ENCODE assay signal across 8 cellular contexts in genomic region chr7:34823650-34824258, GRCh38.
DNase-seq lines count a peak whose midpoint lies in the region; ATAC-seq and TF ChIP-seq lines count a peak whose summit lies in the region.

No MANE protein-coding gene starts in this region.

- ATAC-seq in GM18519 (IDR thresholded peaks at IDR 0.05; ENCODE audit: low FRiP score, unreplicated experiment) (peak; percentile 82), HG03095 (IDR thresholded peaks at IDR 0.05; ENCODE audit: unreplicated experiment) (peak; percentile 92), omental fat pad (ENCODE audit: low FRiP score) (no peak)

- peak; percentile 18 to 23 for DNase-seq in AML-193 (lab: John Stamatoyannopoulos, UW)
- DNase-seq in NCI-H748 (lab: John Stamatoyannopoulos, UW; ENCODE audit: unreplicated experiment) = peak; percentile 32
- peak; percentile 37 for DNase-seq in activated T-cell treated with anti-CD3 and anti-CD28 coated beads for 24 hours (ENCODE audit: low read depth)
- peak; percentile 9 for DNase-seq in fibroblast of gingiva (ENCODE audit: low read depth)
- peak; percentile 50 for DNase-seq in omental fat pad (ENCODE audit: low spot score)
- DNase-seq in ureter (ENCODE audit: low spot score) = peak; percentile 66

- no peak for TF ChIP-seq CTCF in omental fat pad (IDR thresholded peaks at IDR 0.05)

Comparison
In these comparisons a context has a peak if more than half of its experiments do, and no peak if none do; other contexts are left out.
1. DNase-seq: peak in every context shown above with its lines; median percentile 66 in ureter; 50 in omental fat pad; 37 in activated T-cell treated with anti-CD3 and anti-CD28 coated beads for 24 hours; 32 in NCI-H748; 20 in AML-193; 9 in fibroblast of gingiva.